In the genomic region with DNA sequence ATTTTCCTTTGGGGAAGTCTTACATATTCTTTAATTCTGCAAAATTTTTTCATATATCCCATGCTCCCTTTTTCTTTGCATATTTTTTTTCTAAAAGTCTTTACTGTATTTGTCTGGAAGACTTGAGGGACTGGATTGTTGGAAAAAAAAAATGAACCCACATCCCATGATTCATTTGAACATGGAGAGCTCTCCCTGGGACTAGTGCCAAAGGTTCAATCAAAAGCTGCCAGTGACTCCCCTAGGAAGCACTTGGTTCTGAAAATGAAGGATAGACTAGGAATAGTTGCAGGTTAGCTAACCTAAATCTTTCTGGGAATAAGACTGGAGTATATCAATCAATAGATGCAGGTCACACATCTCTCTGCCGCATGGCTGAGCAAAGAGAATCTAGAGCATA, we compare ENCODE assay signal across 31 cellular contexts. TPM values are rescaled to one million over a fixed set of nuclear protein-coding genes. Genes with fewer than 3 reads are reported as not detected.
DNase-seq lines count a peak whose midpoint lies in the region; ATAC-seq, FAIRE-seq and TF ChIP-seq lines count a peak whose summit lies in the region.
"Had no signal": no experiment of that assay in that cellular context is flagged by ENCODE, and none has a peak within 500 bp of the region (broad histone marks: within the 10 kb centered on the region; RNA-seq: fewer than 3 reads in every experiment).

No MANE protein-coding gene starts in this region.

- no peaks in the 10 kb centered on the region for H3K9me1 ChIP-seq in keratinocyte (ENCODE audit: control insufficient read depth, extremely low read depth, insufficient read depth, low read length)

- 73% methylated on average over 1 of the region's 1 CpG for WGBS in mammary epithelial cell (ENCODE audit: low coverage, missing lambda C conversion rate)

- DNase-seq in EH (ENCODE audit: low read depth) (peak; percentile 64), MG63 (peak; percentile 24), mammary epithelial cell (peak; percentile 76), keratinocyte (ENCODE audit: low read depth, low spot score) (no peak), NCI-H82 treated with DMSO at 0.1 percent for 48 hours (lab: John Stamatoyannopoulos, UW; ENCODE audit: unreplicated experiment) (no peak)
- DNase-seq in stimulated activated naive CD8-positive, alpha-beta T cell treated with anti-CD3 and anti-CD28 coated beads, Interleukin-15, amount 100 ng/mL, for 72 hours: no peak
- DNase-seq: activated T-cell treated with anti-CD3 and anti-CD28 coated beads, Interleukin-2, amount 50 U/mL, for 48 hours; CD8-positive, alpha-beta memory T cell; cerebellar nuclear complex; DMS 273 treated with DMSO at 0.1 percent for 48 hours; hippocampal formation; Kasumi-1; mesendoderm; NCI-H1694; NCI-H446 treated with DMSO at 0.1 percent for 48 hours; NCI-H82; OCI-M1; right cardiac atrium; Right ventricle myocardium superior; stimulated activated CD4-positive, alpha-beta T cell treated with anti-CD3 and anti-CD28 coated beads, Interleukin-2, amount 100 ng/mL, for 24 hours had no signal

- H2AFZ ChIP-seq in mammary epithelial cell (ENCODE audit: low read depth, low read length): no peak overlapping the region
- no peak overlapping the region for H2AFZ ChIP-seq in keratinocyte (ENCODE audit: control insufficient read depth, low read length)
- H2AFZ ChIP-seq: neural progenitor cell, parathyroid adenoma had no signal

- peaks cover 49% of the 10 kb centered on the region for H3K27me3 Mint-ChIP-seq in stimulated activated naive CD8-positive, alpha-beta T cell treated with anti-CD3 and anti-CD28 coated beads, Interleukin-15, amount 100 ng/mL, for 72 hours

- no peak overlapping the region for H3K9ac ChIP-seq in mammary epithelial cell (ENCODE audit: insufficient read depth, low read length)
- H3K9ac ChIP-seq in keratinocyte (ENCODE audit: control insufficient read depth, extremely low read depth, insufficient read depth, low read length): no peak overlapping the region
- H3K9ac ChIP-seq: neural progenitor cell, parathyroid adenoma had no signal

- in situ Hi-C loops in mammary epithelial cell (cut with MboI; ENCODE audit: low sequenced_read_pairs in 2 of 2): no loop called here

- no peaks in the 10 kb centered on the region for H4K20me1 ChIP-seq in mammary epithelial cell (ENCODE audit: insufficient read depth, low read length)
- no peaks in the 10 kb centered on the region for H4K20me1 ChIP-seq in keratinocyte (ENCODE audit: control insufficient read depth, extremely low read depth, insufficient read depth, low read length)

- H3K79me2 ChIP-seq in mammary epithelial cell (ENCODE audit: insufficient read depth, low read length) (no peaks in the 10 kb centered on the region), keratinocyte (ENCODE audit: control insufficient read depth, insufficient read depth, low read length) (no peaks in the 10 kb centered on the region)
- H3K79me2 ChIP-seq: parathyroid adenoma had no signal

- CTCF ChIA-PET in mammary epithelial cell (lab: Charles Lee; ENCODE audit: low non-redundant PET): no interaction called here

- H3K36me3 ChIP-seq in MG63: no peaks in the 10 kb centered on the region
- H3K36me3 ChIP-seq in mammary epithelial cell (ENCODE audit: insufficient read depth, low read length): no peaks in the 10 kb centered on the region
- no peaks in the 10 kb centered on the region for H3K36me3 ChIP-seq in keratinocyte (ENCODE audit: control insufficient read depth in 2 of 2, extremely low read depth in 1 of 2, insufficient read depth in 2 of 2, low read length in 2 of 2)
- H3K36me3 ChIP-seq: HAP-1, neural progenitor cell, thoracic aorta had no signal

- FAIRE-seq in keratinocyte (lab: Jason Lieb, UNC): peak; percentile 90
- FAIRE-seq: endometrium, G401.6 had no signal

- H3K4me3 ChIP-seq in MG63 (no peak overlapping the region), mammary epithelial cell (replicated peaks in 1 of 3; ENCODE audit: insufficient read depth in 1 of 3, low read depth in 2 of 3, low read length in 3 of 3) (no peak overlapping the region), keratinocyte (ENCODE audit: control insufficient read depth in 2 of 3, extremely low read depth in 1 of 3, insufficient read depth in 2 of 3, low read depth in 1 of 3, low read length in 3 of 3) (no peak overlapping the region)
- H3K4me3 ChIP-seq: HAP-1, neural progenitor cell, thoracic aorta had no signal

- no TSS peak for BruUV-seq in mammary epithelial cell (replicated peaks; lab: Mats Ljungman, UMichigan)

- no peaks in the 10 kb centered on the region for H3K9me3 Mint-ChIP-seq in stimulated activated naive CD8-positive, alpha-beta T cell treated with anti-CD3 and anti-CD28 coated beads, Interleukin-15, amount 100 ng/mL, for 72 hours
- H3K9me3 Mint-ChIP-seq: neural progenitor cell; T-helper 1 cell treated with Interleukin-12 subunit alpha and Interleukin-12 subunit beta and Interleukin-4 antibody, amounts not matched to agents 30 μg/mL and 1 μg/mL, for 36 hours had no signal

- no peak overlapping the region for H3K27ac ChIP-seq in mammary epithelial cell (ENCODE audit: insufficient read depth, low read depth, low read length)
- no peak overlapping the region for H3K27ac ChIP-seq in keratinocyte (ENCODE audit: control insufficient read depth, insufficient read depth, low read length)
- H3K27ac ChIP-seq: neural progenitor cell, parathyroid adenoma, thoracic aorta had no signal

- no peak overlapping the region for H3K4me3 Mint-ChIP-seq in stimulated activated naive CD8-positive, alpha-beta T cell treated with anti-CD3 and anti-CD28 coated beads, Interleukin-15, amount 100 ng/mL, for 72 hours
- H3K4me3 Mint-ChIP-seq: CD8-positive, alpha-beta memory T cell; neural progenitor cell; stimulated activated naive CD8-positive, alpha-beta T cell treated with anti-CD3 and anti-CD28 coated beads, Interleukin-15, Interleukin-2, amounts not matched to agents 100 ng/mL and 50 ng/mL, for 24 hours; T-helper 1 cell treated with Interleukin-12 subunit alpha and Interleukin-12 subunit beta and Interleukin-4 antibody, amounts not matched to agents 30 μg/mL and 1 μg/mL, for 36 hours had no signal

- peaks cover 34% of the 10 kb centered on the region for H3K4me1 ChIP-seq in mammary epithelial cell (ENCODE audit: insufficient read depth, low read length)
- peaks cover 13% of the 10 kb centered on the region for H3K4me1 ChIP-seq in keratinocyte (ENCODE audit: control insufficient read depth, extremely low read depth, insufficient read depth, low read length)
- H3K4me1 ChIP-seq: HAP-1, parathyroid adenoma had no signal

- H3K27me3 ChIP-seq in MG63: no peaks in the 10 kb centered on the region
- no peaks in the 10 kb centered on the region for H3K27me3 ChIP-seq in mammary epithelial cell (ENCODE audit: insufficient read depth, low read length)
- H3K27me3 ChIP-seq in keratinocyte (ENCODE audit: control insufficient read depth, extremely low read depth, insufficient read depth, low read length): no peaks in the 10 kb centered on the region
- H3K27me3 ChIP-seq: neural progenitor cell had no signal

- H3K4me1 Mint-ChIP-seq in stimulated activated naive CD8-positive, alpha-beta T cell treated with anti-CD3 and anti-CD28 coated beads, Interleukin-15, amount 100 ng/mL, for 72 hours: no peaks in the 10 kb centered on the region
- H3K4me1 Mint-ChIP-seq: CD8-positive, alpha-beta memory T cell had no signal

- ATAC-seq in HG02759 (IDR thresholded peaks at IDR 0.05; ENCODE audit: unreplicated experiment) (no peak), GM19467 (IDR thresholded peaks at IDR 0.05; ENCODE audit: unreplicated experiment) (no peak)
- ATAC-seq in stimulated activated naive CD8-positive, alpha-beta T cell treated with anti-CD3 and anti-CD28 coated beads, Interleukin-15, amount 100 ng/mL, for 72 hours: no peak
- ATAC-seq: right cardiac atrium, SK-N-SH treated with all-trans-retinoic acid at 6 μM for 48 hours had no signal

- intact Hi-C loops in mammary epithelial cell (cut with micrococcal nuclease): no loop called here

- dilution Hi-C loops in mammary epithelial cell (cut with HindIII; ENCODE audit: low sequenced_read_pairs): no loop called here
- dilution Hi-C loops in keratinocyte (cut with MboI; ENCODE audit: extremely low pct_ligation_motif_present, low sequenced_read_pairs): no loop called here

- peak overlapping the region in 1 of 2 donors; percentile 44 for H3K27ac Mint-ChIP-seq in stimulated activated naive CD8-positive, alpha-beta T cell treated with anti-CD3 and anti-CD28 coated beads, Interleukin-15, amount 100 ng/mL, for 72 hours
- H3K27ac Mint-ChIP-seq: CD8-positive, alpha-beta memory T cell; neural progenitor cell; stimulated activated naive CD8-positive, alpha-beta T cell treated with anti-CD3 and anti-CD28 coated beads, Interleukin-15, Interleukin-2, amounts not matched to agents 100 ng/mL and 50 ng/mL, for 24 hours; T-helper 1 cell treated with Interleukin-12 subunit alpha and Interleukin-12 subunit beta and Interleukin-4 antibody, amounts not matched to agents 30 μg/mL and 1 μg/mL, for 36 hours had no signal

- H3K4me2 ChIP-seq in mammary epithelial cell (ENCODE audit: insufficient read depth, low read depth, low read length) (peak overlapping the region; percentile 24), keratinocyte (ENCODE audit: control insufficient read depth, extremely low read depth, insufficient read depth, low read depth, low read length) (no peak overlapping the region)
- H3K4me2 ChIP-seq: neural progenitor cell had no signal

- TF ChIP-seq CTCF in mammary epithelial cell (conservative IDR thresholded peaks at IDR 0.05 in 1 of 2, IDR thresholded peaks at IDR 0.05 in 1 of 2; ENCODE audit: extremely low read depth in 1 of 2, insufficient read depth in 1 of 2, low read depth in 1 of 2, low read length in 2 of 2) (no peak), keratinocyte (optimal IDR thresholded peaks at IDR 0.05 in 1 of 3, IDR thresholded peaks at IDR 0.05 in 1 of 3, conservative IDR thresholded peaks at IDR 0.05 in 1 of 3; ENCODE audit: extremely low read depth in 1 of 3, insufficient read depth in 2 of 3, low read length in 3 of 3) (no peak)

- H3K9me3 ChIP-seq in MG63: no peaks in the 10 kb centered on the region
- no peaks in the 10 kb centered on the region for H3K9me3 ChIP-seq in mammary epithelial cell (replicated peaks; ENCODE audit: insufficient read depth, low read length)
- H3K9me3 ChIP-seq in keratinocyte (ENCODE audit: control insufficient read depth, low read depth, low read length): no peaks in the 10 kb centered on the region
- H3K9me3 ChIP-seq: HAP-1, thoracic aorta had no signal

RNA-seq across cellular contexts. Expression of gene BNC1, which starts 16.4 kb away (rescaled TPM):
- total RNA-seq in MG63 (2014; rRNA removed; shearing (Covaris generic); ENCODE audit: low replicate concordance): 23.5 and 28.6 TPM in 2 replicates
- 100 to 1,000 TPM in 1 of 2 donors, 10 to 100 TPM in 1; 66.2 to 108 TPM for total RNA-seq in mammary epithelial cell
- polyA plus RNA-seq in mammary epithelial cell (103 TPM), keratinocyte (109 to 182 TPM (median 137 TPM) in 3 replicates)
- polyA minus RNA-seq in mammary epithelial cell (179 TPM), keratinocyte (161 to 227 TPM (median 203 TPM) in 3 replicates)
- polyA plus RNA-seq in keratinocyte (2011; ENCODE audit: low read depth): 17.3 TPM
- polyA plus RNA-seq in keratinocyte (2011; cell fraction: cytosol; rRNA removed): 94.9 and 129 TPM in 2 replicates
- 186 and 215 TPM in 2 replicates for polyA plus RNA-seq in keratinocyte (2011; cell fraction: nucleus; rRNA removed)
- 41.1 and 106 TPM in 2 replicates for polyA plus RNA-seq in keratinocyte (2012; ENCODE audit: low replicate concordance)
- 103 TPM for polyA minus RNA-seq in keratinocyte (2011; cell fraction: cytosol; rRNA and poly(A)+ RNA removed)
- polyA minus RNA-seq in keratinocyte (2011; cell fraction: nucleus; rRNA and poly(A)+ RNA removed): 117 and 228 TPM in 2 replicates
- total RNA-seq: CD8-positive, alpha-beta memory T cell had no signal
- polyA plus RNA-seq: CD8-positive, alpha-beta memory T cell had no signal

Comparison
In these comparisons a context has a peak if more than half of its experiments do, and no peak if none do; other contexts are left out.
1. DNase-seq: peak in EH (single experiment), MG63 (single experiment) and mammary epithelial cell (single experiment); none in keratinocyte (single experiment), NCI-H82 treated with DMSO at 0.1 percent for 48 hours (single experiment) and stimulated activated naive CD8-positive, alpha-beta T cell treated with anti-CD3 and anti-CD28 coated beads, Interleukin-15, amount 100 ng/mL, for 72 hours (0 of 2).